In the genomic region with DNA sequence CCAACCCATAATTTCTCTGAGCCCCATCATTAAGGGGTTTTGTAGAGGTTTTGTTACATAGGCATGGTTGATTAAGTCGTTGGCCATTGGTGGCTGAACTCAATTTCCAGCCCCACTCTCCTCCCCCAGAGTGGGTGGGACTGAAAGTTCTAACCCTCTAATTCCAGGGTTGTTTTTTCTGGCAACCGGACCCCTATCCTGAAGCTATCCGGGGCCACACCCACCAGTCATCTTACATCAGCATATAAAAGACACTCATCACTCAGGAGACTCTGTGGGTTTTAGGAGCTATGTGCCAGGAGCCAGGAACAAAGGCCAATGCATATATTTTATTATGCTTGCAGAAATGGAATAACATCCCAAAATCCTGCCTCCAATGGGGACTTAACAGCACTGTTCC, we compare ENCODE assay signal across 16 cellular contexts.
DNase-seq lines count a peak whose midpoint lies in the region; ATAC-seq lines count a peak whose summit lies in the region.
"Had no signal": no experiment of that assay in that cellular context is flagged by ENCODE, and none has a peak within 500 bp of the region (broad histone marks: within the 10 kb centered on the region; RNA-seq: fewer than 3 reads in every experiment).

No MANE protein-coding gene starts in this region.

- ATAC-seq in HG03097 (IDR thresholded peaks at IDR 0.05; ENCODE audit: low FRiP score, unreplicated experiment), result no peak
- ATAC-seq in naive thymus-derived CD4-positive, alpha-beta T cell, result no peak

- H3K4me3 ChIP-seq in MG63, result no peak overlapping the region
- no peak overlapping the region for H3K4me3 ChIP-seq in naive thymus-derived CD4-positive, alpha-beta T cell (ENCODE audit: low read length)
- H3K4me3 ChIP-seq: BLaER1 treated with 17β-estradiol and CSF1 and Interleukin-3, amounts not matched to agents 10 nM and 100 nM; GM23248 had no signal

- intact Hi-C loops in naive thymus-derived CD4-positive, alpha-beta T cell (cut with micrococcal nuclease), result no loop called here

- no peaks in the 10 kb centered on the region for H3K27me3 ChIP-seq in MG63
- H3K27me3 ChIP-seq in naive thymus-derived CD4-positive, alpha-beta T cell (ENCODE audit: control insufficient read depth in 2 of 2, insufficient read depth in 2 of 2, low read length in 2 of 2), result no peaks in the 10 kb centered on the region
- H3K27me3 ChIP-seq: BLaER1 treated with 17β-estradiol and CSF1 and Interleukin-3, amounts not matched to agents 10 nM and 100 nM had no signal

- no peak overlapping the region for H3K4me3 Mint-ChIP-seq in activated naive CD8-positive, alpha-beta T cell treated with anti-CD3 and anti-CD28 coated beads for 36 hours
- no peak overlapping the region for H3K4me3 Mint-ChIP-seq in naive thymus-derived CD4-positive, alpha-beta T cell
- H3K4me3 Mint-ChIP-seq: CD4-positive, CD25-positive, alpha-beta regulatory T cell; IgD-negative memory B cell had no signal

- H3K36me3 ChIP-seq in MG63, result no peaks in the 10 kb centered on the region
- H3K36me3 ChIP-seq in naive thymus-derived CD4-positive, alpha-beta T cell (ENCODE audit: control insufficient read depth in 2 of 3, insufficient read depth in 3 of 3, low read length in 3 of 3), result no peaks in the 10 kb centered on the region
- H3K36me3 ChIP-seq: BLaER1 treated with 17β-estradiol and CSF1 and Interleukin-3, amounts not matched to agents 10 nM and 100 nM had no signal

- peaks cover 1% of the 10 kb centered on the region for H3K9me3 Mint-ChIP-seq in activated naive CD8-positive, alpha-beta T cell treated with anti-CD3 and anti-CD28 coated beads for 36 hours
- H3K9me3 Mint-ChIP-seq in naive thymus-derived CD4-positive, alpha-beta T cell, result peaks cover 0 to 6% (median 0%) of the 10 kb centered on the region in 11 donors
- H3K9me3 Mint-ChIP-seq: IgD-negative memory B cell had no signal

- POLR2A ChIA-PET in naive thymus-derived CD4-positive, alpha-beta T cell (lab: Charles Lee), result no interaction called here

- no peak overlapping the region for H3K27ac Mint-ChIP-seq in activated naive CD8-positive, alpha-beta T cell treated with anti-CD3 and anti-CD28 coated beads for 36 hours
- no peak overlapping the region for H3K27ac Mint-ChIP-seq in naive thymus-derived CD4-positive, alpha-beta T cell
- H3K27ac Mint-ChIP-seq: CD4-positive, CD25-positive, alpha-beta regulatory T cell; IgD-negative memory B cell had no signal

- DNase-seq in Daoy (ENCODE audit: low read depth) (peak; percentile 56), MG63 (peak; percentile 63), fibroblast of peridontal ligament (ENCODE audit: extremely low read depth) (peak; percentile 62), stromal cell of bone marrow (ENCODE audit: low read depth) (peak; percentile 76)
- DNase-seq in activated naive CD8-positive, alpha-beta T cell treated with anti-CD3 and anti-CD28 coated beads for 36 hours, result no peak
- DNase-seq in naive thymus-derived CD4-positive, alpha-beta T cell, result no peak
- DNase-seq: ACHN; Calu3; CD4-positive, CD25-positive, alpha-beta regulatory T cell; DMS 273 treated with DMSO at 0.1 percent for 48 hours; EL; GM23248; H7 had no signal

- no peaks in the 10 kb centered on the region for H3K9me3 ChIP-seq in MG63
- no peaks in the 10 kb centered on the region for H3K9me3 ChIP-seq in naive thymus-derived CD4-positive, alpha-beta T cell (ENCODE audit: control insufficient read depth in 2 of 3, low read length in 3 of 3)

- H3K36me3 Mint-ChIP-seq in activated naive CD8-positive, alpha-beta T cell treated with anti-CD3 and anti-CD28 coated beads for 36 hours, result no peaks in the 10 kb centered on the region
- H3K36me3 Mint-ChIP-seq in naive thymus-derived CD4-positive, alpha-beta T cell, result no peaks in the 10 kb centered on the region
- H3K36me3 Mint-ChIP-seq: CD4-positive, CD25-positive, alpha-beta regulatory T cell; IgD-negative memory B cell had no signal

- no peak overlapping the region for H3K27ac ChIP-seq in naive thymus-derived CD4-positive, alpha-beta T cell (ENCODE audit: low read depth, low read length)
- H3K27ac ChIP-seq: BLaER1 treated with 17β-estradiol and CSF1 and Interleukin-3, amounts not matched to agents 10 nM and 100 nM; GM23248 had no signal

- H3K4me1 Mint-ChIP-seq in activated naive CD8-positive, alpha-beta T cell treated with anti-CD3 and anti-CD28 coated beads for 36 hours, result no peaks in the 10 kb centered on the region
- H3K4me1 Mint-ChIP-seq in naive thymus-derived CD4-positive, alpha-beta T cell, result no peaks in the 10 kb centered on the region
- H3K4me1 Mint-ChIP-seq: CD4-positive, CD25-positive, alpha-beta regulatory T cell; IgD-negative memory B cell had no signal

- peaks cover 25% of the 10 kb centered on the region for H3K27me3 Mint-ChIP-seq in activated naive CD8-positive, alpha-beta T cell treated with anti-CD3 and anti-CD28 coated beads for 36 hours
- H3K27me3 Mint-ChIP-seq in naive thymus-derived CD4-positive, alpha-beta T cell, result peaks cover 9 to 51% (median 27%) of the 10 kb centered on the region in 5 donors

- no peaks in the 10 kb centered on the region for H3K4me1 ChIP-seq in naive thymus-derived CD4-positive, alpha-beta T cell (ENCODE audit: control insufficient read depth in 2 of 2, insufficient read depth in 2 of 2, low read length in 2 of 2)

- CTCF ChIA-PET in naive thymus-derived CD4-positive, alpha-beta T cell (lab: Charles Lee), result no interaction called here

Comparison
In these comparisons a context has a peak if more than half of its experiments do, and no peak if none do; other contexts are left out.
1. DNase-seq: peak in Daoy (single experiment), MG63 (single experiment), fibroblast of peridontal ligament (single experiment) and stromal cell of bone marrow (single experiment); none in activated naive CD8-positive, alpha-beta T cell treated with anti-CD3 and anti-CD28 coated beads for 36 hours (single experiment) and naive thymus-derived CD4-positive, alpha-beta T cell (0 of 9).